Comparison of ENCODE assay signal across 15 cellular contexts in the genomic region with DNA sequence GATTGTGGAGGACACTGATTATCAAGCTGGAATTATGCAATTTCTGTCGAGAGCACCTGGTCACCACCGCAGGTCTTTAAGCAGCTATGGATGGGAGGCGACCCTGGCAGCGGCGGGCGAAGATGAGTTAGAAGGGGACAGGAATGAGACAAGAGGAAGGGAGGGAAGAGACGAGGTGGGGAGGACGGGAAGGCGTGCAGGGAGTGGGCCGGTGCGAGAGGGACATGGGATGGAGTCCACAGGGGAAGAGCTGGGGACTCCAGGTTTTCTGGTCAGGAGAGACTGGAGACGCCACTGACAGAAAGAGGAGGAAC.
DNase-seq lines count a peak whose midpoint lies in the region; ATAC-seq, FAIRE-seq and TF ChIP-seq lines count a peak whose summit lies in the region.
"Had no signal": no experiment of that assay in that cellular context is flagged by ENCODE, and none has a peak within 500 bp of the region (broad histone marks: within the 10 kb centered on the region; RNA-seq: fewer than 3 reads in every experiment).

No MANE protein-coding gene starts in this region.

- no peak overlapping the region for H4K12ac ChIP-seq in trophoblast cell (ENCODE audit: low read depth, low read length)

- intact Hi-C loops in GM12878 (cut with micrococcal nuclease; ENCODE audit: unreplicated experiment) = no loop called here

- no peak for ATAC-seq in activated T-cell treated with anti-CD3 and anti-CD28 coated beads, Interleukin-2, amount 50 U/mL, for 72 hours (replicated peaks in 1 of 2)
- ATAC-seq in GM12878 = no peak
- ATAC-seq in HG02981 (IDR thresholded peaks at IDR 0.05; ENCODE audit: unreplicated experiment) = no peak
- ATAC-seq: heart right ventricle had no signal

- H3K9ac ChIP-seq in MM.1S (ENCODE audit: low read length) = no peak overlapping the region
- no peak overlapping the region; the same call in 1 of the 2 replicates for H3K9ac ChIP-seq in GM12878 (ENCODE audit: control insufficient read depth, insufficient read depth, low read length)
- H3K9ac ChIP-seq in trophoblast cell (ENCODE audit: low read length) = no peak overlapping the region

- peaks cover 5% of the 10 kb centered on the region for H3K4me1 ChIP-seq in MM.1S (ENCODE audit: low read length)
- H3K4me1 ChIP-seq in GM12878 (ENCODE audit: control insufficient read depth, insufficient read depth, low read length) = peaks cover 11% of the 10 kb centered on the region
- peaks cover 4 to 5% of the 10 kb centered on the region in 2 experiments for H3K4me1 ChIP-seq in trophoblast cell (ENCODE audit: control insufficient read depth in 1 of 2, insufficient read depth in 2 of 2, low read length in 2 of 2)
- H3K4me1 ChIP-seq: prostate gland had no signal

- no peak for TF ChIP-seq EP300 in GM12878 (IDR thresholded peaks at IDR 0.05; ENCODE audit: borderline replicate concordance in 1 of 2, control insufficient read depth in 1 of 2, low read depth in 2 of 2, low read length in 2 of 2)

- H3K4me3 ChIP-seq in MM.1S (ENCODE audit: low read length) (no peak overlapping the region), GM12878 (peak overlapping the region; percentile 54), trophoblast cell (ENCODE audit: low read depth, low read length) (no peak overlapping the region)
- H3K4me3 ChIP-seq: prostate gland had no signal

- POLR2A ChIA-PET in GM12878 (lab: Charles Lee) (no interaction called here), RWPE1 (lab: Yijun Ruan, JAX; ENCODE audit: low non-redundant PET) (no interaction called here)

- H3K4me1 Mint-ChIP-seq in activated T-cell treated with anti-CD3 and anti-CD28 coated beads, Interleukin-2, amount 50 U/mL, for 72 hours (ENCODE audit: low read depth) = no peaks in the 10 kb centered on the region
- H3K4me1 Mint-ChIP-seq: activated T-helper 17 cell treated with anti-CD3 and anti-CD28 coated beads, Interleukin-2, amount 50 U/mL, for 72 hours had no signal

- H4K20me1 ChIP-seq in MM.1S (ENCODE audit: insufficient read depth, low read length) (no peaks in the 10 kb centered on the region), GM12878 (ENCODE audit: control insufficient read depth, insufficient read depth) (no peaks in the 10 kb centered on the region)

- SMC1A ChIA-PET in GM12878 (lab: Charles Lee; ENCODE audit: uncharacterized antibody, unreplicated experiment) = no interaction called here

- no peak overlapping the region for H2BK120ac ChIP-seq in trophoblast cell (ENCODE audit: insufficient read depth, low read length, poor library complexity)

- no peak for TF ChIP-seq CTCF in MM.1S (IDR thresholded peaks at IDR 0.05; ENCODE audit: low read length)
- TF ChIP-seq CTCF in GM12878 (IDR thresholded peaks at IDR 0.05 in 2 of 3, conservative IDR thresholded peaks at IDR 0.05 in 1 of 3; ENCODE audit: control insufficient read depth in 2 of 3, extremely low read depth in 1 of 3, insufficient read depth in 1 of 3, low read depth in 3 of 3, low read length in 3 of 3) = no peak
- TF ChIP-seq CTCF in RWPE1 (conservative IDR thresholded peaks at IDR 0.05; ENCODE audit: low read depth) = no peak

- no peaks in the 10 kb centered on the region for H3K9me2 ChIP-seq in MM.1S (replicated peaks; ENCODE audit: insufficient read depth, low read length)

- H2BK5ac ChIP-seq in trophoblast cell (ENCODE audit: low read depth, low read length, poor library complexity) = no peak overlapping the region

- DNase-seq in activated T-cell treated with anti-CD3 and anti-CD28 coated beads, Interleukin-2, amount 50 U/mL, for 48 hours = peak; percentile 22 to 23
- DNase-seq in activated T-cell treated with anti-CD3 and anti-CD28 coated beads, Interleukin-2, amount 50 U/mL, for 72 hours = no peak
- no peak for DNase-seq in MM.1S
- DNase-seq in GM12878 (ENCODE audit: low read depth, low spot score) = no peak
- DNase-seq in trophoblast cell = no peak
- DNase-seq in GF-D8 (lab: John Stamatoyannopoulos, UW) = no peak
- DNase-seq in RWPE1 (ENCODE audit: low spot score) = no peak
- DNase-seq: activated CD4-positive, alpha-beta T cell treated with anti-CD3 and anti-CD28 coated beads, Interleukin-2, amount 50 U/mL, for 1 hour; heart right ventricle; MG63; NCI-H226 had no signal

- no peak overlapping the region for H3K18ac ChIP-seq in trophoblast cell (ENCODE audit: low read length)

- no TSS peak for BruUV-seq in GM12878 (replicated peaks; lab: Mats Ljungman, UMichigan)

- RAD21 ChIA-PET in GM12878 (lab: Charles Lee; ENCODE audit: unreplicated experiment) = no interaction called here

- H3K36me3 Mint-ChIP-seq in activated T-cell treated with anti-CD3 and anti-CD28 coated beads, Interleukin-2, amount 50 U/mL, for 72 hours (ENCODE audit: insufficient read depth in 2 of 2) = no peaks in the 10 kb centered on the region

- no peaks in the 10 kb centered on the region for H3K9me3 ChIP-seq in MM.1S (replicated peaks; ENCODE audit: insufficient read depth, low read length)
- H3K9me3 ChIP-seq in GM12878 (replicated peaks; ENCODE audit: control insufficient read depth, insufficient read depth, low read length) = no peaks in the 10 kb centered on the region; the same call in 2 of the 3 replicates
- peaks cover 12% of the 10 kb centered on the region for H3K9me3 ChIP-seq in trophoblast cell (ENCODE audit: insufficient read depth, low read depth, low read length)
- H3K9me3 ChIP-seq: prostate gland had no signal

- H3K23ac ChIP-seq in trophoblast cell (ENCODE audit: low read length) = no peak overlapping the region

- peaks cover 4% of the 10 kb centered on the region for H3K27me3 Mint-ChIP-seq in activated T-cell treated with anti-CD3 and anti-CD28 coated beads, Interleukin-2, amount 50 U/mL, for 72 hours (ENCODE audit: low read depth)

- FAIRE-seq in GM12878 (lab: Jason Lieb, UNC) = no peak

- no peak for TF ChIP-seq RAD21 in GM12878 (IDR thresholded peaks at IDR 0.05; ENCODE audit: insufficient read depth, low read depth, low read length)

- H3K27ac Mint-ChIP-seq in activated T-cell treated with anti-CD3 and anti-CD28 coated beads, Interleukin-2, amount 50 U/mL, for 72 hours = no peak overlapping the region
- H3K27ac Mint-ChIP-seq: activated T-helper 17 cell treated with anti-CD3 and anti-CD28 coated beads, Interleukin-2, amount 50 U/mL, for 72 hours had no signal

- no peak overlapping the region; the same call in 1 of the 2 replicates for H3K4me2 ChIP-seq in MM.1S (ENCODE audit: low read depth, low read length)
- peak overlapping the region; percentile 92 for H3K4me2 ChIP-seq in GM12878 (ENCODE audit: control insufficient read depth, insufficient read depth)
- peak overlapping the region; percentile 85 for H3K4me2 ChIP-seq in trophoblast cell (ENCODE audit: low read length)

- H3K14ac ChIP-seq in trophoblast cell (ENCODE audit: low read length) = no peak overlapping the region

- in situ Hi-C loops in GM12878 (cut with MboI) = no loop called here

- no peak overlapping the region for H4K91ac ChIP-seq in trophoblast cell (ENCODE audit: low read depth, low read length)

- H3K27me3 ChIP-seq in MM.1S (replicated peaks; ENCODE audit: insufficient read depth, low read length) (peaks cover 57% of the 10 kb centered on the region), GM12878 (replicated peaks in 1 of 2; ENCODE audit: control insufficient read depth in 2 of 2, insufficient read depth in 2 of 2, low read length in 1 of 2) (peaks cover 0 to 4% of the 10 kb centered on the region in 2 experiments; a peak in 1 of 4 replicates), trophoblast cell (ENCODE audit: insufficient read depth, low read length) (no peaks in the 10 kb centered on the region)

- CTCF ChIA-PET in GM12878 (lab: Yijun Ruan, JAX) = interaction anchor here (1.0 to 1.4 kb wide), 2 partner anchors 8 to 36 kb away, joined by 3 to 4 read pairs; no protein-coding TSS in a partner anchor
- CTCF ChIA-PET in RWPE1 (lab: Yijun Ruan, JAX) = no interaction called here

- H3K79me1 ChIP-seq in trophoblast cell (ENCODE audit: low read length) = no peaks in the 10 kb centered on the region

- no peak overlapping the region for H3K4ac ChIP-seq in trophoblast cell (ENCODE audit: low read depth, low read length)

- 96% methylated on average over 8 of the region's 12 CpGs for WGBS in GM12878 (ENCODE audit: insufficient coverage, insufficient replicate concordance, low lambda C conversion rate, missing lambda C conversion rate)
- no CpG with 5 or more reads among the region's 12 CpGs for WGBS in trophoblast cell (ENCODE audit: extremely low coverage, insufficient coverage, insufficient read length)

- H3K27ac ChIP-seq in MM.1S (ENCODE audit: low read length) (no peak overlapping the region), GM12878 (ENCODE audit: control insufficient read depth, insufficient read depth) (no peak overlapping the region), trophoblast cell (ENCODE audit: low read depth, low read length) (no peak overlapping the region), RWPE1 (no peak overlapping the region)
- H3K27ac ChIP-seq: coronary artery, prostate gland had no signal

- H2AK5ac ChIP-seq in trophoblast cell (ENCODE audit: low read length) = no peak overlapping the region

- H3K4me3 Mint-ChIP-seq in activated T-cell treated with anti-CD3 and anti-CD28 coated beads, Interleukin-2, amount 50 U/mL, for 72 hours = no peak overlapping the region
- H3K4me3 Mint-ChIP-seq: activated T-helper 17 cell treated with anti-CD3 and anti-CD28 coated beads, Interleukin-2, amount 50 U/mL, for 72 hours had no signal

- H4K8ac ChIP-seq in trophoblast cell (ENCODE audit: low read depth, low read length) = no peak overlapping the region

- H3F3A ChIP-seq in MM.1S (ENCODE audit: insufficient read depth, low read length) = peaks cover 9% of the 10 kb centered on the region; the same call in 1 of the 2 replicates

- H3K9me3 Mint-ChIP-seq in activated T-cell treated with anti-CD3 and anti-CD28 coated beads, Interleukin-2, amount 50 U/mL, for 72 hours = no peaks in the 10 kb centered on the region
- H3K9me3 Mint-ChIP-seq: activated T-helper 17 cell treated with anti-CD3 and anti-CD28 coated beads, Interleukin-2, amount 50 U/mL, for 72 hours had no signal

- H3K79me2 ChIP-seq in MM.1S (ENCODE audit: low read length) (no peaks in the 10 kb centered on the region), GM12878 (ENCODE audit: control insufficient read depth, insufficient read depth, low read length) (no peaks in the 10 kb centered on the region), trophoblast cell (ENCODE audit: control insufficient read depth, insufficient read depth, low read length, poor library complexity) (no peaks in the 10 kb centered on the region)

- H3K36me3 ChIP-seq in MM.1S (replicated peaks; ENCODE audit: insufficient read depth, low read length) = no peaks in the 10 kb centered on the region
- no peaks in the 10 kb centered on the region for H3K36me3 ChIP-seq in GM12878 (ENCODE audit: control insufficient read depth in 2 of 2, insufficient read depth in 2 of 2, low read length in 1 of 2)
- no peaks in the 10 kb centered on the region for H3K36me3 ChIP-seq in trophoblast cell (ENCODE audit: control insufficient read depth in 1 of 2, insufficient read depth in 2 of 2, low read length in 2 of 2)
- H3K36me3 ChIP-seq: heart right ventricle, MG63, prostate gland had no signal

- H2BK12ac ChIP-seq in trophoblast cell (ENCODE audit: low read length) = no peak overlapping the region

- TF ChIP-seq POLR2A in GM12878 (IDR thresholded peaks at IDR 0.05; ENCODE audit: low read depth, low read length) = no peak

- 0 out of 2 replicates have a peak overlapping the region, but pooled peaks have one; percentile 94 for H2AFZ ChIP-seq in MM.1S (ENCODE audit: low read length)
- H2AFZ ChIP-seq in GM12878 (ENCODE audit: control insufficient read depth, low read depth, low read length) = peak overlapping the region; percentile 97
- no peak overlapping the region for H2AFZ ChIP-seq in trophoblast cell (ENCODE audit: insufficient read depth, low read length, poor library complexity)

Comparison
In these comparisons a context has a peak if more than half of its experiments do, and no peak if none do; other contexts are left out.
1. DNase-seq: peak in activated T-cell treated with anti-CD3 and anti-CD28 coated beads, Interleukin-2, amount 50 U/mL, for 48 hours (2 of 2); none in activated T-cell treated with anti-CD3 and anti-CD28 coated beads, Interleukin-2, amount 50 U/mL, for 72 hours (0 of 2), MM.1S (single experiment), GM12878 (single experiment), trophoblast cell (0 of 2), GF-D8 (single experiment) and RWPE1 (single experiment).